Comparison of ENCODE assay signal across 13 cellular contexts in genomic region chr3:128620268-128620691, GRCh38. TPM values are rescaled to one million over a fixed set of nuclear protein-coding genes. Genes with fewer than 3 reads are reported as not detected.
DNase-seq lines count a peak whose midpoint lies in the region; ATAC-seq and TF ChIP-seq lines count a peak whose summit lies in the region.
"Had no signal": no experiment of that assay in that cellular context is flagged by ENCODE, and none has a peak within 500 bp of the region (broad histone marks: within the 10 kb centered on the region; RNA-seq: fewer than 3 reads in every experiment).

No MANE protein-coding gene starts in this region.

- no peak overlapping the region for H3K4me3 Mint-ChIP-seq in T-helper 1 cell treated with Interleukin-12 subunit alpha and Interleukin-12 subunit beta and Interleukin-4 antibody, amounts not matched to agents 30 μg/mL and 1 μg/mL, for 36 hours

- 79 to 84% methylated on average over 9 of the region's 9 CpGs for WGBS in body of pancreas, 2 donors

- H3K4me1 Mint-ChIP-seq in T-helper 1 cell treated with Interleukin-12 subunit alpha and Interleukin-12 subunit beta and Interleukin-4 antibody, amounts not matched to agents 30 μg/mL and 1 μg/mL, for 36 hours (ENCODE audit: low read depth): peaks cover 27% of the 10 kb centered on the region

- H3K27me3 ChIP-seq in BE2C: no peaks in the 10 kb centered on the region
- H3K27me3 ChIP-seq in fibroblast of lung (ENCODE audit: control insufficient read depth, insufficient read depth, low read length): no peaks in the 10 kb centered on the region
- no peaks in the 10 kb centered on the region for H3K27me3 ChIP-seq in body of pancreas
- H3K27me3 ChIP-seq: tibial artery had no signal

- intact Hi-C loops in body of pancreas (cut with DNase I): no loop called here

- no peaks in the 10 kb centered on the region for H3K4me1 ChIP-seq in BE2C
- peaks cover 17% of the 10 kb centered on the region for H3K4me1 ChIP-seq in fibroblast of lung (ENCODE audit: control insufficient read depth, extremely low read depth, insufficient read depth, low read length)
- peaks cover 35% of the 10 kb centered on the region for H3K4me1 ChIP-seq in body of pancreas

- H3K79me2 ChIP-seq in fibroblast of lung (ENCODE audit: control insufficient read depth, insufficient read depth, low read length): peaks cover 22% of the 10 kb centered on the region

- peak overlapping the region; percentile 73 for H3K27ac Mint-ChIP-seq in T-helper 1 cell treated with Interleukin-12 subunit alpha and Interleukin-12 subunit beta and Interleukin-4 antibody, amounts not matched to agents 30 μg/mL and 1 μg/mL, for 36 hours

- TF ChIP-seq POLR2A in body of pancreas (IDR thresholded peaks at IDR 0.05): no peak

- H3K4me3 ChIP-seq in BE2C (ENCODE audit: low read depth, low read length) (no peak overlapping the region), fibroblast of lung (replicated peaks in 1 of 4; ENCODE audit: control extremely low read depth in 1 of 4, insufficient read depth in 1 of 4, low read depth in 3 of 4, low read length in 4 of 4) (no peak overlapping the region), body of pancreas (no peak overlapping the region)
- H3K4me3 ChIP-seq: tibial artery had no signal

- peaks cover 50% of the 10 kb centered on the region for H3K36me3 Mint-ChIP-seq in T-helper 1 cell treated with Interleukin-12 subunit alpha and Interleukin-12 subunit beta and Interleukin-4 antibody, amounts not matched to agents 30 μg/mL and 1 μg/mL, for 36 hours (ENCODE audit: low read depth)

- H4K20me1 ChIP-seq in fibroblast of lung (ENCODE audit: control insufficient read depth, extremely low read depth, insufficient read depth, low read length): no peaks in the 10 kb centered on the region

- peak overlapping the region; percentile 35 for H3K27ac ChIP-seq in fibroblast of lung (ENCODE audit: insufficient read depth, low read length)
- H3K27ac ChIP-seq in body of pancreas: no peak overlapping the region
- H3K27ac ChIP-seq: tibial artery had no signal

- TF ChIP-seq CTCF in BE2C (IDR thresholded peaks at IDR 0.05; ENCODE audit: low read depth, low read length) (no peak), fibroblast of lung (conservative IDR thresholded peaks at IDR 0.05 in 1 of 2, IDR thresholded peaks at IDR 0.05 in 1 of 2; ENCODE audit: low read depth in 1 of 2, low read length in 2 of 2) (no peak), body of pancreas (IDR thresholded peaks at IDR 0.05) (no peak)

- H3K9me3 Mint-ChIP-seq in T-helper 1 cell treated with Interleukin-12 subunit alpha and Interleukin-12 subunit beta and Interleukin-4 antibody, amounts not matched to agents 30 μg/mL and 1 μg/mL, for 36 hours: no peaks in the 10 kb centered on the region

- DNase-seq in BE2C (peak; percentile 41), EH (ENCODE audit: low read depth) (peak; percentile 9), fibroblast of lung (ENCODE audit: low read depth in 2 of 2) (peak in 1 of 2 donors; percentile 8), DMS79 treated with DMSO at 0.1 percent for 48 hours (lab: John Stamatoyannopoulos, UW) (no peak), OCI-M1 (lab: John Stamatoyannopoulos, UW) (no peak), body of pancreas (no peak)
- DNase-seq: activated CD4-positive, CD25-positive, alpha-beta regulatory T cell; DMS79; left cardiac atrium; NCI-H1436; tibial artery had no signal

- H3K9ac ChIP-seq in fibroblast of lung (ENCODE audit: insufficient read depth, low read length): no peak overlapping the region

- H3K36me3 ChIP-seq in BE2C (peaks cover 59% of the 10 kb centered on the region), fibroblast of lung (ENCODE audit: control insufficient read depth, insufficient read depth, low read length) (peaks cover 33% of the 10 kb centered on the region), body of pancreas (replicated peaks in 1 of 2; ENCODE audit: insufficient read depth in 1 of 2, low read depth in 2 of 2) (peaks cover 15 to 33% of the 10 kb centered on the region in 2 donors)

- H3K9me3 ChIP-seq in BE2C (no peaks in the 10 kb centered on the region), fibroblast of lung (ENCODE audit: control insufficient read depth, insufficient read depth, low read depth, low read length) (no peaks in the 10 kb centered on the region), body of pancreas (no peaks in the 10 kb centered on the region)
- H3K9me3 ChIP-seq: tibial artery had no signal

- H3K4me2 ChIP-seq in fibroblast of lung (ENCODE audit: extremely low read depth, insufficient read depth, low read length): no peak overlapping the region

- H2AFZ ChIP-seq in fibroblast of lung (ENCODE audit: low read length): no peak overlapping the region

- ATAC-seq in HG03469 (IDR thresholded peaks at IDR 0.05; ENCODE audit: unreplicated experiment) (no peak), body of pancreas (no peak)
- ATAC-seq: left cardiac atrium had no signal

- no peaks in the 10 kb centered on the region for H3K27me3 Mint-ChIP-seq in T-helper 1 cell treated with Interleukin-12 subunit alpha and Interleukin-12 subunit beta and Interleukin-4 antibody, amounts not matched to agents 30 μg/mL and 1 μg/mL, for 36 hours (ENCODE audit: low read depth)

RNA-seq across cellular contexts. Expression of gene RPN1, which starts 30.3 kb away (rescaled TPM):
- 221 TPM for polyA plus RNA-seq in BE2C (2012; ENCODE audit: insufficient read depth, insufficient read length, low read depth)
- total RNA-seq in fibroblast of lung (303 and 417 TPM in 2 replicates), body of pancreas (100 to 1,000 TPM; 126 to 133 TPM)
- polyA plus RNA-seq in fibroblast of lung: 342 and 359 TPM in 2 replicates
- polyA plus RNA-seq in fibroblast of lung (2012): 216 and 221 TPM in 2 replicates
- polyA minus RNA-seq in fibroblast of lung (ENCODE audit: low replicate concordance): 389 and 436 TPM in 2 replicates

Comparison
In these comparisons a context has a peak if more than half of its experiments do, and no peak if none do; other contexts are left out.
1. DNase-seq: peak in BE2C (single experiment) and EH (single experiment); none in DMS79 treated with DMSO at 0.1 percent for 48 hours (single experiment), OCI-M1 (single experiment) and body of pancreas (0 of 4).